1 cellular context compared by ENCODE assay signal in the genomic region with DNA sequence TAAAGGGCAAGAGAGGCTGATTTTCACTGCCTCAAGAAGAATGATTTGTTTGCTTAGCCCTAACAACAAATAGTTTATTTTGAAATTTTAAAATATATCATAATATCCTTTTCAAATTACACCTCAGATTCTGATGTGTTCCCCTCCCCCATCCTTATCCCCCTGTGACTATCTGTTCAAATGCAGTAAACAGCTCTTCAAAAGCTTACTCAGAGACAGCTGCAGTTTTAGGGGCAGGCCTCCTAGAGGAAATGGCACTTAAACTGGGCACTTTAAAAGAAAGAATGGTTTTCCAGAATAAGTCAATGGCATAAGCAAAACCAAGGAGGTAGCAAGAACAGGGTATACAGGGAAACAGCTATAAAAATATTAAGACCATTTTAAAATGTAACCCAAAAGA.
TF ChIP-seq lines count a peak whose summit lies in the region.

No MANE protein-coding gene starts in this region.

TF ChIP-seq in H1, 55 proteins besides CTCF, POLR2A, EP300 and RAD21:
- TF ChIP-seq SAP30 (IDR thresholded peaks at IDR 0.05; ENCODE audit: insufficient read depth, insufficient replicate concordance, low read length) (no peak), TAF7 (optimal IDR thresholded peaks at IDR 0.05; ENCODE audit: borderline replicate concordance, low read depth, low read length) (no peak), CEBPB (IDR thresholded peaks at IDR 0.05; ENCODE audit: low read depth, low read length) (no peak), CHD2 (IDR thresholded peaks at IDR 0.05; ENCODE audit: low read length) (no peak), JUND (IDR thresholded peaks at IDR 0.05; ENCODE audit: low read length) (no peak), CTBP2 (IDR thresholded peaks at IDR 0.05; ENCODE audit: borderline replicate concordance, insufficient read depth, insufficient read length, low read length) (no peak), TAF1 (IDR thresholded peaks at IDR 0.05; ENCODE audit: low read depth, low read length) (no peak), RFX5 (IDR thresholded peaks at IDR 0.05; ENCODE audit: borderline replicate concordance, low read depth, low read length) (no peak), EGR1 (IDR thresholded peaks at IDR 0.05; ENCODE audit: borderline replicate concordance, low read depth, low read length) (no peak), MAFK (IDR thresholded peaks at IDR 0.05; ENCODE audit: low read depth, low read length) (no peak), POLR2AphosphoS5 (IDR thresholded peaks at IDR 0.05; ENCODE audit: low read depth, low read length) (no peak), PHF8 (conservative IDR thresholded peaks at IDR 0.05; ENCODE audit: low read depth, low read length) (no peak), FOSL1 (IDR thresholded peaks at IDR 0.05; ENCODE audit: insufficient read depth, low read depth, low read length) (no peak), NRF1 (IDR thresholded peaks at IDR 0.05; ENCODE audit: low read depth, low read length) (no peak)
- TF ChIP-seq, protein P1, sequence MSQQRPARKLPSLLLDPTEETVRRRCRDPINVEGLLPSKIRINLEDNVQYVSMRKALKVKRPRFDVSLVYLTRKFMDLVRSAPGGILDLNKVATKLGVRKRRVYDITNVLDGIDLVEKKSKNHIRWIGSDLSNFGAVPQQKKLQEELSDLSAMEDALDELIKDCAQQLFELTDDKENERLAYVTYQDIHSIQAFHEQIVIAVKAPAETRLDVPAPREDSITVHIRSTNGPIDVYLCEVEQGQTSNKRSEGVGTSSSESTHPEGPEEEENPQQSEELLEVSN (IDR thresholded peaks at IDR 0.05), result no peak
